Comparison of ENCODE assay signal across 12 cellular contexts in genomic region chr11:59152312-59152967, GRCh38. TPM values are rescaled to one million over a fixed set of nuclear protein-coding genes. Genes with fewer than 3 reads are reported as not detected.
A peak's percentile ranks its signal among the peaks of the same experiment; 100 is the strongest.
DNase-seq lines count a peak whose midpoint lies in the region; ATAC-seq and TF ChIP-seq lines count a peak whose summit lies in the region.
"Had no signal": no experiment of that assay in that cellular context is flagged by ENCODE, and none has a peak within 500 bp of the region (broad histone marks: within the 10 kb centered on the region; RNA-seq: fewer than 3 reads in every experiment).

No MANE protein-coding gene starts in this region.

- H3F3A ChIP-seq in smooth muscle cell (ENCODE audit: low read depth): no peaks in the 10 kb centered on the region

- H3K4me1 Mint-ChIP-seq in MCF 10A (ENCODE audit: insufficient read depth, unreplicated experiment): no peaks in the 10 kb centered on the region

- H3K27ac Mint-ChIP-seq in MCF 10A (ENCODE audit: low read depth, unreplicated experiment): no peak overlapping the region

- no peak overlapping the region for H2AFZ ChIP-seq in smooth muscle cell (ENCODE audit: low read depth)
- H2AFZ ChIP-seq: parathyroid adenoma had no signal

- H3K27me3 Mint-ChIP-seq in MCF 10A (ENCODE audit: insufficient read depth, unreplicated experiment): no peaks in the 10 kb centered on the region

- H3K4me3 ChIP-seq in breast epithelium: no peak overlapping the region
- no peak overlapping the region for H3K4me3 ChIP-seq in smooth muscle cell
- H3K4me3 ChIP-seq: BLaER1 treated with 17β-estradiol and CSF1 and Interleukin-3, amounts not matched to agents 10 nM and 100 nM; cardiac muscle cell had no signal

- CTCF ChIA-PET in MCF 10A (lab: Yijun Ruan, JAX): interaction anchor here (1.0 to 3.2 kb wide), 5 partner anchors 10 to 535 kb away, joined by 3 to 12 read pairs (median 6); partner anchors contain the start of gene FAM111A

- H3K4me2 ChIP-seq in smooth muscle cell: no peak overlapping the region
- H3K4me2 ChIP-seq: BLaER1 treated with 17β-estradiol and CSF1 and Interleukin-3, amounts not matched to agents 10 nM and 100 nM had no signal

- ATAC-seq in GM21737 (IDR thresholded peaks at IDR 0.05; ENCODE audit: unreplicated experiment) (peak; percentile 67), HG03520 (IDR thresholded peaks at IDR 0.05; ENCODE audit: unreplicated experiment) (peak; percentile 76)
- ATAC-seq in stimulated activated naive CD8-positive, alpha-beta T cell treated with anti-CD3 and anti-CD28 coated beads, Interleukin-15, Interleukin-2, amounts not matched to agents 100 U/mL and 50 U/mL, for 24 hours: peak; percentile 82

- no peak for TF ChIP-seq POLR2A in breast epithelium (IDR thresholded peaks at IDR 0.05)

- H3K27me3 ChIP-seq in breast epithelium: no peaks in the 10 kb centered on the region
- no peaks in the 10 kb centered on the region for H3K27me3 ChIP-seq in smooth muscle cell (ENCODE audit: low read depth)
- H3K27me3 ChIP-seq: BLaER1 treated with 17β-estradiol and CSF1 and Interleukin-3, amounts not matched to agents 10 nM and 100 nM; cardiac muscle cell had no signal

- no peaks in the 10 kb centered on the region for H3K4me1 ChIP-seq in breast epithelium
- H3K4me1 ChIP-seq in smooth muscle cell (ENCODE audit: low read depth): no peaks in the 10 kb centered on the region
- H3K4me1 ChIP-seq: parathyroid adenoma had no signal

- POLR2A ChIA-PET in MCF 10A (lab: Yijun Ruan, JAX): interaction anchor here (0.9 to 1.3 kb wide), 2 partner anchors 10 to 12 kb away, joined by 4 read pairs; partner anchors contain the start of gene FAM111A

- H3K9me3 ChIP-seq in breast epithelium: no peaks in the 10 kb centered on the region
- H3K9me3 ChIP-seq in smooth muscle cell (replicated peaks; ENCODE audit: low read depth): no peaks in the 10 kb centered on the region
- H3K9me3 ChIP-seq: BLaER1 treated with 17β-estradiol and CSF1 and Interleukin-3, amounts not matched to agents 10 nM and 100 nM had no signal

- TSS peak; percentile 9 for BruUV-seq in MCF 10A (replicated peaks; lab: Mats Ljungman, UMichigan)

- H3K9me3 Mint-ChIP-seq in MCF 10A (ENCODE audit: unreplicated experiment): no peaks in the 10 kb centered on the region

- H3K4me3 Mint-ChIP-seq in MCF 10A (ENCODE audit: unreplicated experiment): no peak overlapping the region

- intact Hi-C loops in MCF 10A (cut with micrococcal nuclease): no loop called here
- intact Hi-C loops in breast epithelium (cut with DNase I; ENCODE audit: low total_unique reads): no loop called here

- no peaks in the 10 kb centered on the region for H3K79me2 ChIP-seq in smooth muscle cell (ENCODE audit: low read depth)
- H3K79me2 ChIP-seq: parathyroid adenoma had no signal

- no peak for TF ChIP-seq CTCF in MCF 10A (IDR thresholded peaks at IDR 0.05; ENCODE audit: unreplicated experiment)
- no peak for TF ChIP-seq CTCF in breast epithelium (IDR thresholded peaks at IDR 0.05)
- TF ChIP-seq CTCF in smooth muscle cell (IDR thresholded peaks at IDR 0.05; ENCODE audit: borderline replicate concordance, insufficient read depth, poor library complexity, severe bottlenecking): no peak

- peaks cover 7% of the 10 kb centered on the region for H3K36me3 Mint-ChIP-seq in MCF 10A (ENCODE audit: insufficient read depth, unreplicated experiment)

- H4K20me1 ChIP-seq in smooth muscle cell (ENCODE audit: low read depth): no peaks in the 10 kb centered on the region

- H3K36me3 ChIP-seq in breast epithelium (no peaks in the 10 kb centered on the region), smooth muscle cell (ENCODE audit: low read depth) (no peaks in the 10 kb centered on the region)
- H3K36me3 ChIP-seq: cardiac muscle cell had no signal

- 94% methylated on average over 8 of the region's 8 CpGs for WGBS in smooth muscle cell (ENCODE audit: low lambda C conversion rate)

- no peak overlapping the region for H3K9ac ChIP-seq in smooth muscle cell (ENCODE audit: low read depth)
- H3K9ac ChIP-seq: BLaER1 treated with 17β-estradiol and CSF1 and Interleukin-3, amounts not matched to agents 10 nM and 100 nM; parathyroid adenoma had no signal

- H3K27ac ChIP-seq in breast epithelium (no peak overlapping the region), smooth muscle cell (ENCODE audit: low read depth) (no peak overlapping the region)
- H3K27ac ChIP-seq: BLaER1 treated with 17β-estradiol and CSF1 and Interleukin-3, amounts not matched to agents 10 nM and 100 nM; cardiac muscle cell; parathyroid adenoma had no signal

- DNase-seq in MCF 10A (ENCODE audit: unreplicated experiment) (no peak), breast epithelium (ENCODE audit: low spot score in 2 of 2) (no peak), smooth muscle cell (lab: John Stamatoyannopoulos, UW; ENCODE audit: unreplicated experiment) (no peak), SW480 (ENCODE audit: low spot score) (no peak)
- DNase-seq in stimulated activated naive CD8-positive, alpha-beta T cell treated with anti-CD3 and anti-CD28 coated beads, Interleukin-15, Interleukin-2, amounts not matched to agents 100 U/mL and 50 U/mL, for 24 hours: no peak
- DNase-seq in effector CD4-positive, alpha-beta T cell: no peak
- DNase-seq: NCI-H2029 had no signal

RNA-seq across cellular contexts. Expression of gene FAM111A, which starts 9.8 kb away (rescaled TPM):
- total RNA-seq in MCF 10A (2022) (26.3 and 27.7 TPM in 2 replicates), breast epithelium (10 to 100 TPM; 37.0 to 48.0 (median 44.6) TPM), smooth muscle cell (14.3 and 36.8 TPM in 2 replicates)
- polyA plus RNA-seq in smooth muscle cell: 6.2 and 11.1 TPM in 2 replicates

RNA-seq across cellular contexts. Expression of gene DTX4, which starts 19.5 kb away (rescaled TPM):
- 3.4 and 4.2 TPM in 2 replicates for total RNA-seq in MCF 10A (2022)
- 10 to 100 TPM in 2 of 3 donors, 1 to 10 TPM in 1; 7.5 to 22.9 (median 10.8) TPM for total RNA-seq in breast epithelium
- 13.0 and 14.2 TPM in 2 replicates for total RNA-seq in smooth muscle cell
- 10.2 and 14.1 TPM in 2 replicates for polyA plus RNA-seq in smooth muscle cell

RNA-seq across cellular contexts. Expression of gene FAM111B, which starts 45.4 kb away (rescaled TPM):
- 0.74 and 1.6 TPM in 2 replicates for total RNA-seq in MCF 10A (2022)
- under 1 TPM; 0.32 to 0.66 (median 0.44) TPM for total RNA-seq in breast epithelium
- 6.5 and 7.1 TPM in 2 replicates for total RNA-seq in smooth muscle cell
- 2.4 and 5.8 TPM in 2 replicates for polyA plus RNA-seq in smooth muscle cell
